ENCODE assay signal across 2 cellular contexts in the genomic region with DNA sequence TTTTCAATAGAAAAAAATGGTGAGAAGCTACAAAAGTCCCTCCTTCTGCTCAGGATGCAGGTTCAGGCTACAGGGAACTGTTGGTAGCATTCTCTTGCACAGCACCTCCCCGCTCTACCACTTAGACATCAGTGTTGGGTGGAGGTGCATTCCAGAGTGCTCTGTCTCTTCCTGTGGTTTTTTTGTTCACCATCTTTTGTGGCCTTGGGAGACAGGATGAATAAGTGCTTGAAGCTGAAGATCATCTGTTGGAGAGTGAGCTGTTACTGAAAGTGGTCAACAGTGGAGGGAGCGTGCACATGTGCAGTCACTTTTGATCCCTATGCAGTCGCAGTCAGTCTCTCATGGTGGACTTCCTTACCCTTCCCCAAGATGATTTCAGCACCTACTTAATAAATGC.
A peak's percentile ranks its signal among the peaks of the same experiment; 100 is the strongest.
TF ChIP-seq lines count a peak whose summit lies in the region.

No MANE protein-coding gene starts in this region.

TF ChIP-seq in HepG2, 621 proteins besides CTCF, POLR2A, EP300 and RAD21:
- TF ChIP-seq SOX13 (IDR thresholded peaks at IDR 0.05) (no peak), SOX13 (CRISPR knock-in tag; conservative IDR thresholded peaks at IDR 0.05 in 1 of 2, IDR thresholded peaks at IDR 0.05 in 1 of 2) (peak in 1 of 2 experiments; percentile 35; a peak in 1 of 4 replicates), ZNF644 (CRISPR knock-in tag; IDR thresholded peaks at IDR 0.05; ENCODE audit: low read depth) (peak; percentile 8; the same call in 1 of the 2 replicates)
- TF ChIP-seq, protein P1, sequence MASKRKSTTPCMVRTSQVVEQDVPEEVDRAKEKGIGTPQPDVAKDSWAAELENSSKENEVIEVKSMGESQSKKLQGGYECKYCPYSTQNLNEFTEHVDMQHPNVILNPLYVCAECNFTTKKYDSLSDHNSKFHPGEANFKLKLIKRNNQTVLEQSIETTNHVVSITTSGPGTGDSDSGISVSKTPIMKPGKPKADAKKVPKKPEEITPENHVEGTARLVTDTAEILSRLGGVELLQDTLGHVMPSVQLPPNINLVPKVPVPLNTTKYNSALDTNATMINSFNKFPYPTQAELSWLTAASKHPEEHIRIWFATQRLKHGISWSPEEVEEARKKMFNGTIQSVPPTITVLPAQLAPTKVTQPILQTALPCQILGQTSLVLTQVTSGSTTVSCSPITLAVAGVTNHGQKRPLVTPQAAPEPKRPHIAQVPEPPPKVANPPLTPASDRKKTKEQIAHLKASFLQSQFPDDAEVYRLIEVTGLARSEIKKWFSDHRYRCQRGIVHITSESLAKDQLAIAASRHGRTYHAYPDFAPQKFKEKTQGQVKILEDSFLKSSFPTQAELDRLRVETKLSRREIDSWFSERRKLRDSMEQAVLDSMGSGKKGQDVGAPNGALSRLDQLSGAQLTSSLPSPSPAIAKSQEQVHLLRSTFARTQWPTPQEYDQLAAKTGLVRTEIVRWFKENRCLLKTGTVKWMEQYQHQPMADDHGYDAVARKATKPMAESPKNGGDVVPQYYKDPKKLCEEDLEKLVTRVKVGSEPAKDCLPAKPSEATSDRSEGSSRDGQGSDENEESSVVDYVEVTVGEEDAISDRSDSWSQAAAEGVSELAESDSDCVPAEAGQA (IDR thresholded peaks at IDR 0.05; ENCODE audit: low read depth): no peak
- TF ChIP-seq, protein P1 (CRISPR knock-in tag; IDR thresholded peaks at IDR 0.05; ENCODE audit: borderline replicate concordance): no peak

TF ChIP-seq in SK-N-SH, 30 proteins besides CTCF, POLR2A, EP300 and RAD21:
- TF ChIP-seq TCF12 (IDR thresholded peaks at IDR 0.05) (peak; percentile 85), NFIC (IDR thresholded peaks at IDR 0.05; ENCODE audit: borderline replicate concordance) (peak; percentile 26; the same call in 1 of the 2 replicates), FOSL2 (IDR thresholded peaks at IDR 0.05; ENCODE audit: borderline replicate concordance, low read depth) (peak; percentile 47; the same call in 1 of the 2 replicates), TEAD4 (IDR thresholded peaks at IDR 0.05; ENCODE audit: borderline replicate concordance, insufficient read depth) (peak; percentile 65; the same call in 1 of the 2 replicates), POLR2AphosphoS5 (IDR thresholded peaks at IDR 0.05; ENCODE audit: low read depth, low read length) (no peak; the same call in 1 of the 2 replicates), JUND (IDR thresholded peaks at IDR 0.05) (peak; percentile 52), GATA2 (CRISPR knock-in tag; IDR thresholded peaks at IDR 0.05) (no peak), YY1 (IDR thresholded peaks at IDR 0.05; ENCODE audit: low read depth) (0 out of 2 replicates have a peak, but pooled peaks have one; percentile 20), FOXJ3 (CRISPR knock-in tag; IDR thresholded peaks at IDR 0.05) (no peak), ELF1 (IDR thresholded peaks at IDR 0.05) (peak; percentile 23; the same call in 1 of the 2 replicates)
- TF ChIP-seq, protein P2, sequence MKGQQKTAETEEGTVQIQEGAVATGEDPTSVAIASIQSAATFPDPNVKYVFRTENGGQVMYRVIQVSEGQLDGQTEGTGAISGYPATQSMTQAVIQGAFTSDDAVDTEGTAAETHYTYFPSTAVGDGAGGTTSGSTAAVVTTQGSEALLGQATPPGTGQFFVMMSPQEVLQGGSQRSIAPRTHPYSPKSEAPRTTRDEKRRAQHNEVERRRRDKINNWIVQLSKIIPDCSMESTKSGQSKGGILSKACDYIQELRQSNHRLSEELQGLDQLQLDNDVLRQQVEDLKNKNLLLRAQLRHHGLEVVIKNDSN (IDR thresholded peaks at IDR 0.05; ENCODE audit: borderline replicate concordance, low read depth): no peak
- TF ChIP-seq, protein P3, sequence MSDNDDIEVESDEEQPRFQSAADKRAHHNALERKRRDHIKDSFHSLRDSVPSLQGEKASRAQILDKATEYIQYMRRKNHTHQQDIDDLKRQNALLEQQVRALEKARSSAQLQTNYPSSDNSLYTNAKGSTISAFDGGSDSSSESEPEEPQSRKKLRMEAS (IDR thresholded peaks at IDR 0.05; ENCODE audit: low read depth): peak; percentile 71
- TF ChIP-seq, protein P4, sequence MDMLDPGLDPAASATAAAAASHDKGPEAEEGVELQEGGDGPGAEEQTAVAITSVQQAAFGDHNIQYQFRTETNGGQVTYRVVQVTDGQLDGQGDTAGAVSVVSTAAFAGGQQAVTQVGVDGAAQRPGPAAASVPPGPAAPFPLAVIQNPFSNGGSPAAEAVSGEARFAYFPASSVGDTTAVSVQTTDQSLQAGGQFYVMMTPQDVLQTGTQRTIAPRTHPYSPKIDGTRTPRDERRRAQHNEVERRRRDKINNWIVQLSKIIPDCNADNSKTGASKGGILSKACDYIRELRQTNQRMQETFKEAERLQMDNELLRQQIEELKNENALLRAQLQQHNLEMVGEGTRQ (IDR thresholded peaks at IDR 0.05; ENCODE audit: borderline replicate concordance, low read depth, low read length): no peak
- TF ChIP-seq, protein P5, sequence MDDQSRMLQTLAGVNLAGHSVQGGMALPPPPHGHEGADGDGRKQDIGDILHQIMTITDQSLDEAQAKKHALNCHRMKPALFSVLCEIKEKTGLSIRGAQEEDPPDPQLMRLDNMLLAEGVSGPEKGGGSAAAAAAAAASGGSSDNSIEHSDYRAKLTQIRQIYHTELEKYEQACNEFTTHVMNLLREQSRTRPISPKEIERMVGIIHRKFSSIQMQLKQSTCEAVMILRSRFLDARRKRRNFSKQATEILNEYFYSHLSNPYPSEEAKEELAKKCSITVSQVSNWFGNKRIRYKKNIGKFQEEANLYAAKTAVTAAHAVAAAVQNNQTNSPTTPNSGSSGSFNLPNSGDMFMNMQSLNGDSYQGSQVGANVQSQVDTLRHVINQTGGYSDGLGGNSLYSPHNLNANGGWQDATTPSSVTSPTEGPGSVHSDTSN (IDR thresholded peaks at IDR 0.05): peak; percentile 88
- TF ChIP-seq, protein P6, sequence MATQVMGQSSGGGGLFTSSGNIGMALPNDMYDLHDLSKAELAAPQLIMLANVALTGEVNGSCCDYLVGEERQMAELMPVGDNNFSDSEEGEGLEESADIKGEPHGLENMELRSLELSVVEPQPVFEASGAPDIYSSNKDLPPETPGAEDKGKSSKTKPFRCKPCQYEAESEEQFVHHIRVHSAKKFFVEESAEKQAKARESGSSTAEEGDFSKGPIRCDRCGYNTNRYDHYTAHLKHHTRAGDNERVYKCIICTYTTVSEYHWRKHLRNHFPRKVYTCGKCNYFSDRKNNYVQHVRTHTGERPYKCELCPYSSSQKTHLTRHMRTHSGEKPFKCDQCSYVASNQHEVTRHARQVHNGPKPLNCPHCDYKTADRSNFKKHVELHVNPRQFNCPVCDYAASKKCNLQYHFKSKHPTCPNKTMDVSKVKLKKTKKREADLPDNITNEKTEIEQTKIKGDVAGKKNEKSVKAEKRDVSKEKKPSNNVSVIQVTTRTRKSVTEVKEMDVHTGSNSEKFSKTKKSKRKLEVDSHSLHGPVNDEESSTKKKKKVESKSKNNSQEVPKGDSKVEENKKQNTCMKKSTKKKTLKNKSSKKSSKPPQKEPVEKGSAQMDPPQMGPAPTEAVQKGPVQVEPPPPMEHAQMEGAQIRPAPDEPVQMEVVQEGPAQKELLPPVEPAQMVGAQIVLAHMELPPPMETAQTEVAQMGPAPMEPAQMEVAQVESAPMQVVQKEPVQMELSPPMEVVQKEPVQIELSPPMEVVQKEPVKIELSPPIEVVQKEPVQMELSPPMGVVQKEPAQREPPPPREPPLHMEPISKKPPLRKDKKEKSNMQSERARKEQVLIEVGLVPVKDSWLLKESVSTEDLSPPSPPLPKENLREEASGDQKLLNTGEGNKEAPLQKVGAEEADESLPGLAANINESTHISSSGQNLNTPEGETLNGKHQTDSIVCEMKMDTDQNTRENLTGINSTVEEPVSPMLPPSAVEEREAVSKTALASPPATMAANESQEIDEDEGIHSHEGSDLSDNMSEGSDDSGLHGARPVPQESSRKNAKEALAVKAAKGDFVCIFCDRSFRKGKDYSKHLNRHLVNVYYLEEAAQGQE (IDR thresholded peaks at IDR 0.05; ENCODE audit: low read depth, low read length): no peak
TF ChIP-seq in SK-N-SH: peak in this region for 9.
